21 cellular contexts compared by ENCODE assay signal in genomic region chr18:32899819-32900218, GRCh38.
A peak's percentile ranks its signal among the peaks of the same experiment; 100 is the strongest.
DNase-seq lines count a peak whose midpoint lies in the region; FAIRE-seq and TF ChIP-seq lines count a peak whose summit lies in the region.
"Had no signal": no experiment of that assay in that cellular context is flagged by ENCODE, and none has a peak within 500 bp of the region (broad histone marks: within the 10 kb centered on the region; RNA-seq: fewer than 3 reads in every experiment).

No MANE protein-coding gene starts in this region.

- no peaks in the 10 kb centered on the region; the same call in 1 of the 2 replicates for H3K9me3 ChIP-seq in Karpas-422 (ENCODE audit: low read length)
- peaks cover 13% of the 10 kb centered on the region; the same call in 1 of the 2 replicates for H3K9me3 ChIP-seq in SU-DHL-6 (ENCODE audit: insufficient read depth, low read length)

- H3K9ac ChIP-seq in Karpas-422 (ENCODE audit: low read length) (no peak overlapping the region), SU-DHL-6 (ENCODE audit: low read length) (no peak overlapping the region)
- H3K9ac ChIP-seq: BLaER1, parathyroid adenoma had no signal

- H3K79me2 ChIP-seq in Karpas-422 (ENCODE audit: low read length) (no peaks in the 10 kb centered on the region), SU-DHL-6 (ENCODE audit: insufficient read depth, low read length) (no peaks in the 10 kb centered on the region)
- H3K79me2 ChIP-seq: hepatocyte, parathyroid adenoma had no signal

- no peaks in the 10 kb centered on the region for H3F3A ChIP-seq in SU-DHL-6 (ENCODE audit: insufficient read depth)

- H3K9me2 ChIP-seq in Karpas-422 (replicated peaks; ENCODE audit: insufficient read depth, low read length) (no peaks in the 10 kb centered on the region), SU-DHL-6 (replicated peaks; ENCODE audit: insufficient read depth, low read length) (no peaks in the 10 kb centered on the region)

- H3K27me3 ChIP-seq in Karpas-422 (ENCODE audit: low read length) (no peaks in the 10 kb centered on the region), SU-DHL-6 (ENCODE audit: low read length) (no peaks in the 10 kb centered on the region)
- H3K27me3 ChIP-seq: BLaER1, hepatocyte, spleen had no signal

- no peak overlapping the region for H3K27ac ChIP-seq in Karpas-422 (ENCODE audit: low read length)
- H3K27ac ChIP-seq in SU-DHL-6 (ENCODE audit: low read depth, low read length), result no peak overlapping the region
- H3K27ac ChIP-seq: BLaER1, hepatocyte, parathyroid adenoma, spleen had no signal

- TF ChIP-seq CTCF in SU-DHL-6 (IDR thresholded peaks at IDR 0.05; ENCODE audit: insufficient read depth, low read length, poor library complexity, severe bottlenecking), result peak; percentile 12
- peak; percentile 24 for TF ChIP-seq CTCF in fibroblast of pulmonary artery (IDR thresholded peaks at IDR 0.05; ENCODE audit: low read length, missing control alignments)

- H2AFZ ChIP-seq in Karpas-422 (ENCODE audit: low read length) (no peak overlapping the region; the same call in 1 of the 2 replicates), SU-DHL-6 (ENCODE audit: low read depth, low read length, severe bottlenecking) (no peak overlapping the region)
- H2AFZ ChIP-seq: hepatocyte, parathyroid adenoma had no signal

- H4K20me1 ChIP-seq in Karpas-422 (ENCODE audit: insufficient read depth, low read depth, low read length) (no peaks in the 10 kb centered on the region), SU-DHL-6 (ENCODE audit: low read depth, low read length) (no peaks in the 10 kb centered on the region)
- H4K20me1 ChIP-seq: BLaER1 had no signal

- H3K4me2 ChIP-seq in Karpas-422 (ENCODE audit: low read depth, low read length, poor library complexity, severe bottlenecking) (no peak overlapping the region), SU-DHL-6 (ENCODE audit: low read depth, low read length, poor library complexity, severe bottlenecking) (no peak overlapping the region)
- H3K4me2 ChIP-seq: BLaER1, hepatocyte had no signal

- no peak for TF ChIP-seq POLR2A in GM12892 (IDR thresholded peaks at IDR 0.05; ENCODE audit: low read depth, low read length)

- peak; percentile 36 for FAIRE-seq in GM12892 (lab: Jason Lieb, UNC)
- FAIRE-seq: colon had no signal

- H3K4me1 ChIP-seq in Karpas-422 (ENCODE audit: low read length), result peaks cover 26% of the 10 kb centered on the region
- H3K4me1 ChIP-seq: BLaER1, parathyroid adenoma had no signal

- no peak overlapping the region for H3K4me3 ChIP-seq in Karpas-422 (ENCODE audit: low read length)
- no peak overlapping the region for H3K4me3 ChIP-seq in SU-DHL-6 (ENCODE audit: insufficient read depth, low read length, poor library complexity, severe bottlenecking)
- H3K4me3 ChIP-seq in fibroblast of pulmonary artery (replicated peaks; ENCODE audit: low read depth, low read length), result no peak overlapping the region
- H3K4me3 ChIP-seq: BLaER1, hepatocyte, spleen had no signal

- no peaks in the 10 kb centered on the region for H3K36me3 ChIP-seq in Karpas-422 (ENCODE audit: insufficient read depth, low read length)
- H3K36me3 ChIP-seq in SU-DHL-6 (ENCODE audit: low read length), result no peaks in the 10 kb centered on the region
- H3K36me3 ChIP-seq: BLaER1, spleen had no signal

- DNase-seq in GM12892 (ENCODE audit: insufficient read length) (no peak), Karpas-422 (peak; percentile 80), fibroblast of pulmonary artery (ENCODE audit: low read depth) (peak; percentile 13), NCI-H1417 (lab: John Stamatoyannopoulos, UW) (no peak), DMS 273 (lab: John Stamatoyannopoulos, UW; ENCODE audit: unreplicated experiment) (no peak), NCI-H345 treated with DMSO at 0.1 percent for 48 hours (lab: John Stamatoyannopoulos, UW; ENCODE audit: unreplicated experiment) (no peak), iPS-NIHi7 (ENCODE audit: extremely low spot score) (no peak)
- DNase-seq: activated CD4-positive, alpha-beta T cell treated with anti-CD3 and anti-CD28 coated beads, Interleukin-2, amount 10 ng/mL, durations not matched to agents 7 days and 5 days; activated T-cell treated with anti-CD3 and anti-CD28 coated beads, Interleukin-2, amount 50 U/mL, for 4 hours; DMS79; H7; KBM-7; NCI-H1930; NCI-H526 treated with DMSO at 0.1 percent for 48 hours; spleen; stimulated activated naive CD4-positive, alpha-beta T cell treated with Interleukin-2 at 50 U/mL for 16 hours had no signal

Comparison
In these comparisons a context has a peak if more than half of its experiments do, and no peak if none do; other contexts are left out.
1. DNase-seq: peak in Karpas-422 (single experiment) and fibroblast of pulmonary artery (single experiment); none in GM12892 (single experiment), NCI-H1417 (0 of 3), DMS 273 (single experiment), NCI-H345 treated with DMSO at 0.1 percent for 48 hours (single experiment) and iPS-NIHi7 (single experiment).